18 cellular contexts compared by ENCODE assay signal in genomic region chr3:3443482-3443881, GRCh38.
DNase-seq lines count a peak whose midpoint lies in the region; ATAC-seq lines count a peak whose summit lies in the region.
"Had no signal": no experiment of that assay in that cellular context is flagged by ENCODE, and none has a peak within 500 bp of the region (broad histone marks: within the 10 kb centered on the region; RNA-seq: fewer than 3 reads in every experiment).

No MANE protein-coding gene starts in this region.

- DNase-seq in OCI-M1 (lab: John Stamatoyannopoulos, UW) = peak; percentile 23
- DNase-seq in HT-29 (ENCODE audit: low spot score) = no peak
- no peak for DNase-seq in AML-193 (lab: John Stamatoyannopoulos, UW)
- DNase-seq: CD4-positive, alpha-beta T cell; DMS79 treated with DMSO at 0.1 percent for 48 hours; GOT3; NCI-H1105 treated with DMSO at 0.1 percent for 48 hours; NCI-H187; NCI-H510A; NCI-H82; T-cell; T1000 had no signal

- ATAC-seq in GM18511 (IDR thresholded peaks at IDR 0.05; ENCODE audit: unreplicated experiment) (peak; percentile 60), GM21423 (IDR thresholded peaks at IDR 0.05; ENCODE audit: unreplicated experiment) (peak; percentile 46), HG03432 (IDR thresholded peaks at IDR 0.05; ENCODE audit: unreplicated experiment) (peak; percentile 67), GM18517 (IDR thresholded peaks at IDR 0.05; ENCODE audit: unreplicated experiment) (no peak), HG02610 (IDR thresholded peaks at IDR 0.05; ENCODE audit: unreplicated experiment) (no peak)
- ATAC-seq: K562, T-cell had no signal

Comparison
In these comparisons a context has a peak if more than half of its experiments do, and no peak if none do; other contexts are left out.
1. ATAC-seq: peak in GM18511 (single experiment), GM21423 (single experiment) and HG03432 (single experiment); none in GM18517 (single experiment) and HG02610 (single experiment).